In the genomic region with DNA sequence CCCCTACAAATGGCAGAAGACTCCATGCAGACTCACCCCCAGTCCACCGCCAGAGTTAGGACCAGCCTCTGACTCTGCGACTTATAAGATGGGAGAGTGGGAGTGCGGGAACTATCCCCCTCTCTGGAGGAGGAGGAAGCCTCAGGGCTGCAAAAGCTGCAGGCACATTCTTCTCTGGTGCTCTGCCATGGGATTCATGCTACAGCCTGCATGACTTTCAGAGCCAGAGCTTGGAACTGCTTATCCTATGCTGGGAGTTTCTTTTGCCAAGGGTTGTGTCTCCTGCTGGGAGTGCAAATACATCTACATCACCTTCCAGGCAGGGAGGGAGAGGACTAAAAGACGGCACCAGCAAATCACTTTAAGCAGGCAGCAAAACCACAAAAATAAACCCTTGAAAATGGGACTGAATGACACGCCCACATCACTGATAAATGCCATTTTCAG, we compare ENCODE assay signal across 1 cellular context.
TF ChIP-seq lines count a peak whose summit lies in the region.

No MANE protein-coding gene starts in this region.

TF ChIP-seq in GM23338, 12 proteins besides CTCF, POLR2A, EP300 and RAD21:
- TF ChIP-seq, protein P1, sequence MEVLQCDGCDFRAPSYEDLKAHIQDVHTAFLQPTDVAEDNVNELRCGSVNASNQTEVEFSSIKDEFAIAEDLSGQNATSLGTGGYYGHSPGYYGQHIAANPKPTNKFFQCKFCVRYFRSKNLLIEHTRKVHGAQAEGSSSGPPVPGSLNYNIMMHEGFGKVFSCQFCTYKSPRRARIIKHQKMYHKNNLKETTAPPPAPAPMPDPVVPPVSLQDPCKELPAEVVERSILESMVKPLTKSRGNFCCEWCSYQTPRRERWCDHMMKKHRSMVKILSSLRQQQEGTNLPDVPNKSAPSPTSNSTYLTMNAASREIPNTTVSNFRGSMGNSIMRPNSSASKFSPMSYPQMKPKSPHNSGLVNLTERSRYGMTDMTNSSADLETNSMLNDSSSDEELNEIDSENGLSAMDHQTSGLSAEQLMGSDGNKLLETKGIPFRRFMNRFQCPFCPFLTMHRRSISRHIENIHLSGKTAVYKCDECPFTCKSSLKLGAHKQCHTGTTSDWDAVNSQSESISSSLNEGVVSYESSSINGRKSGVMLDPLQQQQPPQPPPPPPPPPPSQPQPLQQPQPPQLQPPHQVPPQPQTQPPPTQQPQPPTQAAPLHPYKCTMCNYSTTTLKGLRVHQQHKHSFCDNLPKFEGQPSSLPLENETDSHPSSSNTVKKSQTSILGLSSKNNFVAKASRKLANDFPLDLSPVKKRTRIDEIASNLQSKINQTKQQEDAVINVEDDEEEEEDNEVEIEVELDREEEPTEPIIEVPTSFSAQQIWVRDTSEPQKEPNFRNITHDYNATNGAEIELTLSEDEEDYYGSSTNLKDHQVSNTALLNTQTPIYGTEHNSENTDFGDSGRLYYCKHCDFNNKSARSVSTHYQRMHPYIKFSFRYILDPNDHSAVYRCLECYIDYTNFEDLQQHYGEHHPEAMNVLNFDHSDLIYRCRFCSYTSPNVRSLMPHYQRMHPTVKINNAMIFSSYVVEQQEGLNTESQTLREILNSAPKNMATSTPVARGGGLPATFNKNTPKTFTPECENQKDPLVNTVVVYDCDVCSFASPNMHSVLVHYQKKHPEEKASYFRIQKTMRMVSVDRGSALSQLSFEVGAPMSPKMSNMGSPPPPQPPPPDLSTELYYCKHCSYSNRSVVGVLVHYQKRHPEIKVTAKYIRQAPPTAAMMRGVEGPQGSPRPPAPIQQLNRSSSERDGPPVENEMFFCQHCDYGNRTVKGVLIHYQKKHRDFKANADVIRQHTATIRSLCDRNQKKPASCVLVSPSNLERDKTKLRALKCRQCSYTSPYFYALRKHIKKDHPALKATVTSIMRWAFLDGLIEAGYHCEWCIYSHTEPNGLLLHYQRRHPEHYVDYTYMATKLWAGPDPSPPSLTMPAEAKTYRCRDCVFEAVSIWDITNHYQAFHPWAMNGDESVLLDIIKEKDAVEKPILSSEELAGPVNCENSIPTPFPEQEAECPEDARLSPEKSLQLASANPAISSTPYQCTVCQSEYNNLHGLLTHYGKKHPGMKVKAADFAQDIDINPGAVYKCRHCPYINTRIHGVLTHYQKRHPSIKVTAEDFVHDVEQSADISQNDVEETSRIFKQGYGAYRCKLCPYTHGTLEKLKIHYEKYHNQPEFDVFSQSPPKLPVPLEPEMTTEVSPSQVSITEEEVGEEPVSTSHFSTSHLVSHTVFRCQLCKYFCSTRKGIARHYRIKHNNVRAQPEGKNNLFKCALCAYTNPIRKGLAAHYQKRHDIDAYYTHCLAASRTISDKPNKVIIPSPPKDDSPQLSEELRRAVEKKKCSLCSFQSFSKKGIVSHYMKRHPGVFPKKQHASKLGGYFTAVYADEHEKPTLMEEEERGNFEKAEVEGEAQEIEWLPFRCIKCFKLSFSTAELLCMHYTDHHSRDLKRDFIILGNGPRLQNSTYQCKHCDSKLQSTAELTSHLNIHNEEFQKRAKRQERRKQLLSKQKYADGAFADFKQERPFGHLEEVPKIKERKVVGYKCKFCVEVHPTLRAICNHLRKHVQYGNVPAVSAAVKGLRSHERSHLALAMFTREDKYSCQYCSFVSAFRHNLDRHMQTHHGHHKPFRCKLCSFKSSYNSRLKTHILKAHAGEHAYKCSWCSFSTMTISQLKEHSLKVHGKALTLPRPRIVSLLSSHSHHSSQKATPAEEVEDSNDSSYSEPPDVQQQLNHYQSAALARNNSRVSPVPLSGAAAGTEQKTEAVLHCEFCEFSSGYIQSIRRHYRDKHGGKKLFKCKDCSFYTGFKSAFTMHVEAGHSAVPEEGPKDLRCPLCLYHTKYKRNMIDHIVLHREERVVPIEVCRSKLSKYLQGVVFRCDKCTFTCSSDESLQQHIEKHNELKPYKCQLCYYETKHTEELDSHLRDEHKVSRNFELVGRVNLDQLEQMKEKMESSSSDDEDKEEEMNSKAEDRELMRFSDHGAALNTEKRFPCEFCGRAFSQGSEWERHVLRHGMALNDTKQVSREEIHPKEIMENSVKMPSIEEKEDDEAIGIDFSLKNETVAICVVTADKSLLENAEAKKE (CRISPR knock-in tag; IDR thresholded peaks at IDR 0.05): no peak; the same call in 1 of the 2 replicates
- TF ChIP-seq STAT1 (IDR thresholded peaks at IDR 0.05; ENCODE audit: unreplicated experiment): no peak
- TF ChIP-seq, protein P2, sequence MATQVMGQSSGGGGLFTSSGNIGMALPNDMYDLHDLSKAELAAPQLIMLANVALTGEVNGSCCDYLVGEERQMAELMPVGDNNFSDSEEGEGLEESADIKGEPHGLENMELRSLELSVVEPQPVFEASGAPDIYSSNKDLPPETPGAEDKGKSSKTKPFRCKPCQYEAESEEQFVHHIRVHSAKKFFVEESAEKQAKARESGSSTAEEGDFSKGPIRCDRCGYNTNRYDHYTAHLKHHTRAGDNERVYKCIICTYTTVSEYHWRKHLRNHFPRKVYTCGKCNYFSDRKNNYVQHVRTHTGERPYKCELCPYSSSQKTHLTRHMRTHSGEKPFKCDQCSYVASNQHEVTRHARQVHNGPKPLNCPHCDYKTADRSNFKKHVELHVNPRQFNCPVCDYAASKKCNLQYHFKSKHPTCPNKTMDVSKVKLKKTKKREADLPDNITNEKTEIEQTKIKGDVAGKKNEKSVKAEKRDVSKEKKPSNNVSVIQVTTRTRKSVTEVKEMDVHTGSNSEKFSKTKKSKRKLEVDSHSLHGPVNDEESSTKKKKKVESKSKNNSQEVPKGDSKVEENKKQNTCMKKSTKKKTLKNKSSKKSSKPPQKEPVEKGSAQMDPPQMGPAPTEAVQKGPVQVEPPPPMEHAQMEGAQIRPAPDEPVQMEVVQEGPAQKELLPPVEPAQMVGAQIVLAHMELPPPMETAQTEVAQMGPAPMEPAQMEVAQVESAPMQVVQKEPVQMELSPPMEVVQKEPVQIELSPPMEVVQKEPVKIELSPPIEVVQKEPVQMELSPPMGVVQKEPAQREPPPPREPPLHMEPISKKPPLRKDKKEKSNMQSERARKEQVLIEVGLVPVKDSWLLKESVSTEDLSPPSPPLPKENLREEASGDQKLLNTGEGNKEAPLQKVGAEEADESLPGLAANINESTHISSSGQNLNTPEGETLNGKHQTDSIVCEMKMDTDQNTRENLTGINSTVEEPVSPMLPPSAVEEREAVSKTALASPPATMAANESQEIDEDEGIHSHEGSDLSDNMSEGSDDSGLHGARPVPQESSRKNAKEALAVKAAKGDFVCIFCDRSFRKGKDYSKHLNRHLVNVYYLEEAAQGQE (IDR thresholded peaks at IDR 0.05; ENCODE audit: unreplicated experiment): no peak
- TF ChIP-seq NANOG (IDR thresholded peaks at IDR 0.05; ENCODE audit: borderline replicate concordance): no peak
- no peak for TF ChIP-seq EZH2 (IDR thresholded peaks at IDR 0.05; ENCODE audit: low read depth, unreplicated experiment)
- TF ChIP-seq POLR2AphosphoS5 (IDR thresholded peaks at IDR 0.05; ENCODE audit: low read depth): no peak
- TF ChIP-seq, protein P3, sequence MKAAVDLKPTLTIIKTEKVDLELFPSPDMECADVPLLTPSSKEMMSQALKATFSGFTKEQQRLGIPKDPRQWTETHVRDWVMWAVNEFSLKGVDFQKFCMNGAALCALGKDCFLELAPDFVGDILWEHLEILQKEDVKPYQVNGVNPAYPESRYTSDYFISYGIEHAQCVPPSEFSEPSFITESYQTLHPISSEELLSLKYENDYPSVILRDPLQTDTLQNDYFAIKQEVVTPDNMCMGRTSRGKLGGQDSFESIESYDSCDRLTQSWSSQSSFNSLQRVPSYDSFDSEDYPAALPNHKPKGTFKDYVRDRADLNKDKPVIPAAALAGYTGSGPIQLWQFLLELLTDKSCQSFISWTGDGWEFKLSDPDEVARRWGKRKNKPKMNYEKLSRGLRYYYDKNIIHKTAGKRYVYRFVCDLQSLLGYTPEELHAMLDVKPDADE (IDR thresholded peaks at IDR 0.05): no peak
- TF ChIP-seq CREB1 (CRISPR knock-in tag; IDR thresholded peaks at IDR 0.05; ENCODE audit: low read depth): no peak
- TF ChIP-seq JUNB (IDR thresholded peaks at IDR 0.05; ENCODE audit: unreplicated experiment): no peak
- no peak for TF ChIP-seq ZNF331 (CRISPR knock-in tag; IDR thresholded peaks at IDR 0.05; ENCODE audit: low read depth)
- TF ChIP-seq ZNF114 (CRISPR knock-in tag; IDR thresholded peaks at IDR 0.05): no peak
- TF ChIP-seq EZH2phosphoT487 (IDR thresholded peaks at IDR 0.05; ENCODE audit: unreplicated experiment): no peak
